Comparison of ENCODE assay signal across 10 cellular contexts in genomic region chr4:984336-985054, GRCh38. TPM values are rescaled to one million over a fixed set of nuclear protein-coding genes. Genes with fewer than 3 reads are reported as not detected.
DNase-seq lines count a peak whose midpoint lies in the region; ATAC-seq and TF ChIP-seq lines count a peak whose summit lies in the region.
"Had no signal": no experiment of that assay in that cellular context is flagged by ENCODE, and none has a peak within 500 bp of the region (broad histone marks: within the 10 kb centered on the region; RNA-seq: fewer than 3 reads in every experiment).

No MANE protein-coding gene starts in this region.

- H3K9ac ChIP-seq in iPS-20b (ENCODE audit: low read depth, low read length) (no peak overlapping the region), smooth muscle cell (ENCODE audit: low read depth) (no peak overlapping the region)

- H3K27ac Mint-ChIP-seq in T-helper 1 cell treated with Interleukin-12 subunit alpha and Interleukin-12 subunit beta and Interleukin-4 antibody, amounts not matched to agents 30 μg/mL and 1 μg/mL, for 36 hours = no peak overlapping the region
- H3K27ac Mint-ChIP-seq in activated T-helper 17 cell treated with anti-CD3 and anti-CD28 coated beads, Interleukin-2, amount 50 U/mL, for 72 hours = no peak overlapping the region
- H3K27ac Mint-ChIP-seq in activated CD4-positive, alpha-beta T cell treated with anti-CD3 and anti-CD28 coated beads, Interleukin-2, amount 10 ng/mL, durations not matched to agents 7 days and 5 days = no peak overlapping the region

- H3K9me3 Mint-ChIP-seq in T-helper 1 cell treated with Interleukin-12 subunit alpha and Interleukin-12 subunit beta and Interleukin-4 antibody, amounts not matched to agents 30 μg/mL and 1 μg/mL, for 36 hours = no peaks in the 10 kb centered on the region
- H3K9me3 Mint-ChIP-seq in activated T-helper 17 cell treated with anti-CD3 and anti-CD28 coated beads, Interleukin-2, amount 50 U/mL, for 72 hours = no peaks in the 10 kb centered on the region
- H3K9me3 Mint-ChIP-seq in activated CD4-positive, alpha-beta T cell treated with anti-CD3 and anti-CD28 coated beads, Interleukin-2, amount 10 ng/mL, durations not matched to agents 7 days and 5 days = no peaks in the 10 kb centered on the region

- H4K20me1 ChIP-seq in smooth muscle cell (ENCODE audit: low read depth) = no peaks in the 10 kb centered on the region

- H2AFZ ChIP-seq in smooth muscle cell (ENCODE audit: low read depth) = peak overlapping the region; percentile 81

- H3K27ac ChIP-seq in iPS-20b (ENCODE audit: low read length) (no peak overlapping the region), smooth muscle cell (ENCODE audit: low read depth) (no peak overlapping the region)
- H3K27ac ChIP-seq: 22Rv1 had no signal

- no peak for ATAC-seq in activated T-helper 17 cell treated with anti-CD3 and anti-CD28 coated beads, Interleukin-2, amount 50 U/mL, for 72 hours (replicated peaks)
- ATAC-seq in HG03442 (IDR thresholded peaks at IDR 0.05; ENCODE audit: unreplicated experiment) = no peak

- H3K36me3 ChIP-seq in iPS-20b (ENCODE audit: insufficient read depth, low read depth, low read length) (no peaks in the 10 kb centered on the region), smooth muscle cell (ENCODE audit: low read depth) (no peaks in the 10 kb centered on the region)

- H3K4me3 ChIP-seq in iPS-20b (ENCODE audit: low read length) (peak overlapping the region; percentile 59; the same call in 1 of the 2 replicates), smooth muscle cell (peak overlapping the region; percentile 45)

- no peaks in the 10 kb centered on the region for H3K36me3 Mint-ChIP-seq in T-helper 1 cell treated with Interleukin-12 subunit alpha and Interleukin-12 subunit beta and Interleukin-4 antibody, amounts not matched to agents 30 μg/mL and 1 μg/mL, for 36 hours (ENCODE audit: low read depth)
- no peaks in the 10 kb centered on the region for H3K36me3 Mint-ChIP-seq in activated T-helper 17 cell treated with anti-CD3 and anti-CD28 coated beads, Interleukin-2, amount 50 U/mL, for 72 hours (ENCODE audit: low read depth)
- no peaks in the 10 kb centered on the region for H3K36me3 Mint-ChIP-seq in activated CD4-positive, alpha-beta T cell treated with anti-CD3 and anti-CD28 coated beads, Interleukin-2, amount 10 ng/mL, durations not matched to agents 7 days and 5 days (ENCODE audit: low read depth)

- DNase-seq in T-helper 1 cell (no peak), smooth muscle cell (lab: John Stamatoyannopoulos, UW; ENCODE audit: unreplicated experiment) (no peak), MV-4-11 (lab: John Stamatoyannopoulos, UW) (no peak)
- DNase-seq in activated CD4-positive, alpha-beta T cell treated with anti-CD3 and anti-CD28 coated beads, Interleukin-2, amount 10 ng/mL, durations not matched to agents 7 days and 5 days = no peak
- DNase-seq: NCI-H446 treated with DMSO at 0.1 percent for 48 hours had no signal

- H3K4me1 Mint-ChIP-seq in T-helper 1 cell treated with Interleukin-12 subunit alpha and Interleukin-12 subunit beta and Interleukin-4 antibody, amounts not matched to agents 30 μg/mL and 1 μg/mL, for 36 hours (ENCODE audit: low read depth) = peaks cover 12% of the 10 kb centered on the region
- no peaks in the 10 kb centered on the region for H3K4me1 Mint-ChIP-seq in activated T-helper 17 cell treated with anti-CD3 and anti-CD28 coated beads, Interleukin-2, amount 50 U/mL, for 72 hours
- H3K4me1 Mint-ChIP-seq in activated CD4-positive, alpha-beta T cell treated with anti-CD3 and anti-CD28 coated beads, Interleukin-2, amount 10 ng/mL, durations not matched to agents 7 days and 5 days = peaks cover 26% of the 10 kb centered on the region

- H3K27me3 ChIP-seq in iPS-20b (ENCODE audit: insufficient read depth, low read length) (peaks cover 48% of the 10 kb centered on the region), smooth muscle cell (ENCODE audit: low read depth) (no peaks in the 10 kb centered on the region)

- H3K4me1 ChIP-seq in iPS-20b (ENCODE audit: insufficient read depth, low read length) (peaks cover 6% of the 10 kb centered on the region; the same call in 1 of the 2 replicates), smooth muscle cell (ENCODE audit: low read depth) (peaks cover 18% of the 10 kb centered on the region)

- H3K79me2 ChIP-seq in smooth muscle cell (ENCODE audit: low read depth) = no peaks in the 10 kb centered on the region

- TF ChIP-seq CTCF in smooth muscle cell (IDR thresholded peaks at IDR 0.05; ENCODE audit: borderline replicate concordance, insufficient read depth, poor library complexity, severe bottlenecking) = no peak

- H3K9me3 ChIP-seq in iPS-20b (ENCODE audit: insufficient read depth, low read depth, low read length) = no peaks in the 10 kb centered on the region
- H3K9me3 ChIP-seq in smooth muscle cell (replicated peaks; ENCODE audit: low read depth) = no peaks in the 10 kb centered on the region

- WGBS in smooth muscle cell (ENCODE audit: low lambda C conversion rate) = 83% methylated on average over 15 of the region's 15 CpGs

- no peaks in the 10 kb centered on the region for H3K27me3 Mint-ChIP-seq in T-helper 1 cell treated with Interleukin-12 subunit alpha and Interleukin-12 subunit beta and Interleukin-4 antibody, amounts not matched to agents 30 μg/mL and 1 μg/mL, for 36 hours (ENCODE audit: low read depth)
- no peaks in the 10 kb centered on the region for H3K27me3 Mint-ChIP-seq in activated T-helper 17 cell treated with anti-CD3 and anti-CD28 coated beads, Interleukin-2, amount 50 U/mL, for 72 hours
- no peaks in the 10 kb centered on the region for H3K27me3 Mint-ChIP-seq in activated CD4-positive, alpha-beta T cell treated with anti-CD3 and anti-CD28 coated beads, Interleukin-2, amount 10 ng/mL, durations not matched to agents 7 days and 5 days

- H3K4me2 ChIP-seq in smooth muscle cell = peak overlapping the region; percentile 90

- no peaks in the 10 kb centered on the region for H3F3A ChIP-seq in smooth muscle cell (ENCODE audit: low read depth)

- POLR2A ChIA-PET in activated CD4-positive, alpha-beta T cell treated with anti-CD3 and anti-CD28 coated beads, Interleukin-2, amount 10 ng/mL, durations not matched to agents 7 days and 5 days (lab: Charles Lee) = no interaction called here

- H3K4me3 Mint-ChIP-seq in T-helper 1 cell treated with Interleukin-12 subunit alpha and Interleukin-12 subunit beta and Interleukin-4 antibody, amounts not matched to agents 30 μg/mL and 1 μg/mL, for 36 hours = peak overlapping the region; percentile 34
- peak overlapping the region; percentile 86 for H3K4me3 Mint-ChIP-seq in activated T-helper 17 cell treated with anti-CD3 and anti-CD28 coated beads, Interleukin-2, amount 50 U/mL, for 72 hours
- H3K4me3 Mint-ChIP-seq in activated CD4-positive, alpha-beta T cell treated with anti-CD3 and anti-CD28 coated beads, Interleukin-2, amount 10 ng/mL, durations not matched to agents 7 days and 5 days = no peak overlapping the region

- CTCF ChIA-PET in activated CD4-positive, alpha-beta T cell treated with anti-CD3 and anti-CD28 coated beads, Interleukin-2, amount 10 ng/mL, durations not matched to agents 7 days and 5 days (lab: Charles Lee) = no interaction called here

RNA-seq across cellular contexts. Expression of gene IDUA, which starts 2.3 kb away (rescaled TPM):
- total RNA-seq in activated T-helper 17 cell treated with anti-CD3 and anti-CD28 coated beads, Interleukin-2, amount 50 U/mL, for 72 hours = 10 to 100 TPM; 14.9 to 16.4 TPM
- 6.3 and 9.6 TPM in 2 replicates for total RNA-seq in smooth muscle cell
- 47.4 and 49.9 TPM in 2 replicates for polyA plus RNA-seq in smooth muscle cell
- total RNA-seq in activated CD4-positive, alpha-beta T cell treated with anti-CD3 and anti-CD28 coated beads, Interleukin-2, amount 10 ng/mL, durations not matched to agents 7 days and 5 days = 10 to 100 TPM; 35.0 to 43.3 TPM

RNA-seq across cellular contexts. Expression of gene SLC26A1, which starts 8.7 kb away (rescaled TPM):
- under 1 TPM in 1 of 2 donors, not detected in 1; 0.37 TPM for total RNA-seq in activated T-helper 17 cell treated with anti-CD3 and anti-CD28 coated beads, Interleukin-2, amount 50 U/mL, for 72 hours
- total RNA-seq in smooth muscle cell = 0.67 TPM in 1 of 2 replicates, not detected in the other
- 1.6 and 1.7 TPM in 2 replicates for polyA plus RNA-seq in smooth muscle cell
- under 1 TPM; 0.17 to 0.48 TPM for total RNA-seq in activated CD4-positive, alpha-beta T cell treated with anti-CD3 and anti-CD28 coated beads, Interleukin-2, amount 10 ng/mL, durations not matched to agents 7 days and 5 days

RNA-seq across cellular contexts. Expression of gene DGKQ, which starts 11.1 kb away (rescaled TPM):
- 1 to 10 TPM; 4.8 to 9.0 TPM for total RNA-seq in activated T-helper 17 cell treated with anti-CD3 and anti-CD28 coated beads, Interleukin-2, amount 50 U/mL, for 72 hours
- total RNA-seq in smooth muscle cell = 4.2 and 6.5 TPM in 2 replicates
- 14.9 and 16.2 TPM in 2 replicates for polyA plus RNA-seq in smooth muscle cell
- total RNA-seq in activated CD4-positive, alpha-beta T cell treated with anti-CD3 and anti-CD28 coated beads, Interleukin-2, amount 10 ng/mL, durations not matched to agents 7 days and 5 days = 10 to 100 TPM; 20.5 to 21.3 TPM

RNA-seq across cellular contexts. Expression of gene FGFRL1, which starts 26.9 kb away (rescaled TPM):
- total RNA-seq in activated T-helper 17 cell treated with anti-CD3 and anti-CD28 coated beads, Interleukin-2, amount 50 U/mL, for 72 hours = 10 to 100 TPM; 12.0 to 16.7 TPM
- total RNA-seq in smooth muscle cell = 11.7 and 16.1 TPM in 2 replicates
- polyA plus RNA-seq in smooth muscle cell = 29.6 and 30.7 TPM in 2 replicates
- 10 to 100 TPM; 10.5 to 10.6 TPM for total RNA-seq in activated CD4-positive, alpha-beta T cell treated with anti-CD3 and anti-CD28 coated beads, Interleukin-2, amount 10 ng/mL, durations not matched to agents 7 days and 5 days

RNA-seq across cellular contexts. Expression of gene TMEM175, which starts 52.2 kb away (rescaled TPM):
- 1 to 10 TPM; 6.5 to 10.0 TPM for total RNA-seq in activated T-helper 17 cell treated with anti-CD3 and anti-CD28 coated beads, Interleukin-2, amount 50 U/mL, for 72 hours
- 20.6 and 30.4 TPM in 2 replicates for total RNA-seq in smooth muscle cell
- 27.6 and 35.2 TPM in 2 replicates for polyA plus RNA-seq in smooth muscle cell
- total RNA-seq in activated CD4-positive, alpha-beta T cell treated with anti-CD3 and anti-CD28 coated beads, Interleukin-2, amount 10 ng/mL, durations not matched to agents 7 days and 5 days = 10 to 100 TPM; 38.6 to 51.7 TPM
